ENCODE assay signal across 1 cellular context in the genomic region with DNA sequence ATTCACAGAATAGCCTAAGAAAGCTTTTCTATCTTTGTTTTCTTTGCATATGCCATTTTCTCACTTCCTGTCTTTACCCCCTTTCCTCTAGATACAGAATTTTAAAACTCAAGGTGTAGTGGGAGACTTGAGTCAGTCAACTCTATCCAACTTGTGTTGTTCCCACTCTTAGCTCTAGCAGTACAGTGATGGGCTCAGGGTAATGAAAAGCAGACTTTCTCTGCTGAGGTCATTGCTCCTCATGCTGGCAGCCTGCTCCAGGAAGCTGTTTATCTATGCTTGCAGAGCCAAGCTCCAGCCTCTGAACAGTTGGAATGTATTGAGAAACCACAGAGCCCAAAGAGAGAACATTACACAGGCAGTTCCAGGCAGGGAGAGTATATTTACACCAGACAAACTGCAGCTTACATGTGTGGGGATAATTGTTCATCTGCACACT.
TF ChIP-seq lines count a peak whose summit lies in the region.

No MANE protein-coding gene starts in this region.

TF ChIP-seq in K562, 482 proteins besides CTCF, POLR2A, EP300 and RAD21 (continued from another document and continues in another):
- TF ChIP-seq ZKSCAN8 (CRISPR knock-in tag; IDR thresholded peaks at IDR 0.05), result no peak
- TF ChIP-seq ATF7 (IDR thresholded peaks at IDR 0.05), result peak; percentile 90
- TF ChIP-seq, protein P1, sequence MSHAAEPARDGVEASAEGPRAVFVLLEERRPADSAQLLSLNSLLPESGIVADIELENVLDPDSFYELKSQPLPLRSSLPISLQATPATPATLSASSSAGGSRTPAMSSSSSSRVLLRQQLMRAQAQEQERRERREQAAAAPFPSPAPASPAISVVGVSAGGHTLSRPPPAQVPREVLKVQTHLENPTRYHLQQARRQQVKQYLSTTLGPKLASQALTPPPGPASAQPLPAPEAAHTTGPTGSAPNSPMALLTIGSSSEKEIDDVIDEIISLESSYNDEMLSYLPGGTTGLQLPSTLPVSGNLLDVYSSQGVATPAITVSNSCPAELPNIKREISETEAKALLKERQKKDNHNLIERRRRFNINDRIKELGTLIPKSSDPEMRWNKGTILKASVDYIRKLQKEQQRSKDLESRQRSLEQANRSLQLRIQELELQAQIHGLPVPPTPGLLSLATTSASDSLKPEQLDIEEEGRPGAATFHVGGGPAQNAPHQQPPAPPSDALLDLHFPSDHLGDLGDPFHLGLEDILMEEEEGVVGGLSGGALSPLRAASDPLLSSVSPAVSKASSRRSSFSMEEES (CRISPR knock-in tag; IDR thresholded peaks at IDR 0.05), result no peak
- no peak for TF ChIP-seq HDAC6 (IDR thresholded peaks at IDR 0.05; ENCODE audit: low read depth, low read length)
- no peak for TF ChIP-seq XRCC4 (IDR thresholded peaks at IDR 0.05; ENCODE audit: extremely low read depth, insufficient read depth, insufficient read length)
- TF ChIP-seq, protein P2, sequence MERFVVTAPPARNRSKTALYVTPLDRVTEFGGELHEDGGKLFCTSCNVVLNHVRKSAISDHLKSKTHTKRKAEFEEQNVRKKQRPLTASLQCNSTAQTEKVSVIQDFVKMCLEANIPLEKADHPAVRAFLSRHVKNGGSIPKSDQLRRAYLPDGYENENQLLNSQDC (CRISPR knock-in tag; IDR thresholded peaks at IDR 0.05), result no peak
- no peak for TF ChIP-seq CBX1 (IDR thresholded peaks at IDR 0.05; ENCODE audit: low read depth)
- no peak for TF ChIP-seq ZNF830 (CRISPR knock-in tag; IDR thresholded peaks at IDR 0.05)
- TF ChIP-seq RAD51 (IDR thresholded peaks at IDR 0.05; ENCODE audit: borderline replicate concordance, low read depth), result no peak
- TF ChIP-seq FUS (optimal IDR thresholded peaks at IDR 0.05; ENCODE audit: low read depth, low read length), result no peak
- TF ChIP-seq, protein P3, sequence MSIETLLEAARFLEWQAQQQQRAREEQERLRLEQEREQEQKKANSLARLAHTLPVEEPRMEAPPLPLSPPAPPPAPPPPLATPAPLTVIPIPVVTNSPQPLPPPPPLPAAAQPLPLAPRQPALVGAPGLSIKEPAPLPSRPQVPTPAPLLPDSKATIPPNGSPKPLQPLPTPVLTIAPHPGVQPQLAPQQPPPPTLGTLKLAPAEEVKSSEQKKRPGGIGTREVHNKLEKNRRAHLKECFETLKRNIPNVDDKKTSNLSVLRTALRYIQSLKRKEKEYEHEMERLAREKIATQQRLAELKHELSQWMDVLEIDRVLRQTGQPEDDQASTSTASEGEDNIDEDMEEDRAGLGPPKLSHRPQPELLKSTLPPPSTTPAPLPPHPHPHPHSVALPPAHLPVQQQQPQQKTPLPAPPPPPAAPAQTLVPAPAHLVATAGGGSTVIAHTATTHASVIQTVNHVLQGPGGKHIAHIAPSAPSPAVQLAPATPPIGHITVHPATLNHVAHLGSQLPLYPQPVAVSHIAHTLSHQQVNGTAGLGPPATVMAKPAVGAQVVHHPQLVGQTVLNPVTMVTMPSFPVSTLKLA (conservative IDR thresholded peaks at IDR 0.05), result peak in 1 of 2 experiments; percentile 60; a peak in 1 of 4 replicates
- peak; percentile 82 for TF ChIP-seq CBFA2T2 (conservative IDR thresholded peaks at IDR 0.05)
- TF ChIP-seq ZNF23 (CRISPR knock-in tag; IDR thresholded peaks at IDR 0.05), result no peak
- TF ChIP-seq BMI1 (IDR thresholded peaks at IDR 0.05; ENCODE audit: low read length), result no peak
- no peak for TF ChIP-seq FOXA1 (IDR thresholded peaks at IDR 0.05; ENCODE audit: borderline replicate concordance)
- TF ChIP-seq NFXL1 (CRISPR knock-in tag; IDR thresholded peaks at IDR 0.05), result no peak
- no peak for TF ChIP-seq HMG20A (CRISPR knock-in tag; conservative IDR thresholded peaks at IDR 0.05)
- 0 out of 2 replicates have a peak, but pooled peaks have one; percentile 45 for TF ChIP-seq ZNF175 (CRISPR knock-in tag; IDR thresholded peaks at IDR 0.05; ENCODE audit: low read depth)
- no peak for TF ChIP-seq KAT8 (IDR thresholded peaks at IDR 0.05; ENCODE audit: low read depth)
- no peak for TF ChIP-seq BRF1 (IDR thresholded peaks at IDR 0.05; ENCODE audit: borderline replicate concordance, extremely low read depth, insufficient read length)
- no peak for TF ChIP-seq HNRNPH1 (optimal IDR thresholded peaks at IDR 0.05; ENCODE audit: low read depth, low read length)
- TF ChIP-seq PCBP1 (IDR thresholded peaks at IDR 0.05; ENCODE audit: low read depth, low read length, poor library complexity, severe bottlenecking), result no peak
- no peak for TF ChIP-seq HNRNPLL (IDR thresholded peaks at IDR 0.05; ENCODE audit: low read depth, low read length, poor library complexity, severe bottlenecking)
- TF ChIP-seq MAZ (CRISPR knock-in tag; conservative IDR thresholded peaks at IDR 0.05 in 1 of 2, IDR thresholded peaks at IDR 0.05 in 1 of 2), result peak in 1 of 2 experiments; percentile 48; a peak in 1 of 4 replicates
- no peak for TF ChIP-seq ZNF224 (CRISPR knock-in tag; IDR thresholded peaks at IDR 0.05)
- TF ChIP-seq, protein P4, sequence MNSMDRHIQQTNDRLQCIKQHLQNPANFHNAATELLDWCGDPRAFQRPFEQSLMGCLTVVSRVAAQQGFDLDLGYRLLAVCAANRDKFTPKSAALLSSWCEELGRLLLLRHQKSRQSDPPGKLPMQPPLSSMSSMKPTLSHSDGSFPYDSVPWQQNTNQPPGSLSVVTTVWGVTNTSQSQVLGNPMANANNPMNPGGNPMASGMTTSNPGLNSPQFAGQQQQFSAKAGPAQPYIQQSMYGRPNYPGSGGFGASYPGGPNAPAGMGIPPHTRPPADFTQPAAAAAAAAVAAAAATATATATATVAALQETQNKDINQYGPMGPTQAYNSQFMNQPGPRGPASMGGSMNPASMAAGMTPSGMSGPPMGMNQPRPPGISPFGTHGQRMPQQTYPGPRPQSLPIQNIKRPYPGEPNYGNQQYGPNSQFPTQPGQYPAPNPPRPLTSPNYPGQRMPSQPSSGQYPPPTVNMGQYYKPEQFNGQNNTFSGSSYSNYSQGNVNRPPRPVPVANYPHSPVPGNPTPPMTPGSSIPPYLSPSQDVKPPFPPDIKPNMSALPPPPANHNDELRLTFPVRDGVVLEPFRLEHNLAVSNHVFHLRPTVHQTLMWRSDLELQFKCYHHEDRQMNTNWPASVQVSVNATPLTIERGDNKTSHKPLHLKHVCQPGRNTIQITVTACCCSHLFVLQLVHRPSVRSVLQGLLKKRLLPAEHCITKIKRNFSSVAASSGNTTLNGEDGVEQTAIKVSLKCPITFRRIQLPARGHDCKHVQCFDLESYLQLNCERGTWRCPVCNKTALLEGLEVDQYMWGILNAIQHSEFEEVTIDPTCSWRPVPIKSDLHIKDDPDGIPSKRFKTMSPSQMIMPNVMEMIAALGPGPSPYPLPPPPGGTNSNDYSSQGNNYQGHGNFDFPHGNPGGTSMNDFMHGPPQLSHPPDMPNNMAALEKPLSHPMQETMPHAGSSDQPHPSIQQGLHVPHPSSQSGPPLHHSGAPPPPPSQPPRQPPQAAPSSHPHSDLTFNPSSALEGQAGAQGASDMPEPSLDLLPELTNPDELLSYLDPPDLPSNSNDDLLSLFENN (IDR thresholded peaks at IDR 0.05; ENCODE audit: low read depth in 2 of 2, low read length in 2 of 2), result peak in 1 of 2 experiments; percentile 83; a peak in 2 of 4 replicates
- TF ChIP-seq, protein P5, sequence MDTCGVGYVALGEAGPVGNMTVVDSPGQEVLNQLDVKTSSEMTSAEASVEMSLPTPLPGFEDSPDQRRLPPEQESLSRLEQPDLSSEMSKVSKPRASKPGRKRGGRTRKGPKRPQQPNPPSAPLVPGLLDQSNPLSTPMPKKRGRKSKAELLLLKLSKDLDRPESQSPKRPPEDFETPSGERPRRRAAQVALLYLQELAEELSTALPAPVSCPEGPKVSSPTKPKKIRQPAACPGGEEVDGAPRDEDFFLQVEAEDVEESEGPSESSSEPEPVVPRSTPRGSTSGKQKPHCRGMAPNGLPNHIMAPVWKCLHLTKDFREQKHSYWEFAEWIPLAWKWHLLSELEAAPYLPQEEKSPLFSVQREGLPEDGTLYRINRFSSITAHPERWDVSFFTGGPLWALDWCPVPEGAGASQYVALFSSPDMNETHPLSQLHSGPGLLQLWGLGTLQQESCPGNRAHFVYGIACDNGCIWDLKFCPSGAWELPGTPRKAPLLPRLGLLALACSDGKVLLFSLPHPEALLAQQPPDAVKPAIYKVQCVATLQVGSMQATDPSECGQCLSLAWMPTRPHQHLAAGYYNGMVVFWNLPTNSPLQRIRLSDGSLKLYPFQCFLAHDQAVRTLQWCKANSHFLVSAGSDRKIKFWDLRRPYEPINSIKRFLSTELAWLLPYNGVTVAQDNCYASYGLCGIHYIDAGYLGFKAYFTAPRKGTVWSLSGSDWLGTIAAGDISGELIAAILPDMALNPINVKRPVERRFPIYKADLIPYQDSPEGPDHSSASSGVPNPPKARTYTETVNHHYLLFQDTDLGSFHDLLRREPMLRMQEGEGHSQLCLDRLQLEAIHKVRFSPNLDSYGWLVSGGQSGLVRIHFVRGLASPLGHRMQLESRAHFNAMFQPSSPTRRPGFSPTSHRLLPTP (IDR thresholded peaks at IDR 0.05; ENCODE audit: borderline replicate concordance, extremely low read depth, insufficient read length), result no peak
- no peak for TF ChIP-seq PCBP2 (IDR thresholded peaks at IDR 0.05; ENCODE audit: low read depth, low read length, poor library complexity, severe bottlenecking)
- TF ChIP-seq HNRNPL (IDR thresholded peaks at IDR 0.05; ENCODE audit: low read depth, low read length), result no peak
- TF ChIP-seq, protein P6, sequence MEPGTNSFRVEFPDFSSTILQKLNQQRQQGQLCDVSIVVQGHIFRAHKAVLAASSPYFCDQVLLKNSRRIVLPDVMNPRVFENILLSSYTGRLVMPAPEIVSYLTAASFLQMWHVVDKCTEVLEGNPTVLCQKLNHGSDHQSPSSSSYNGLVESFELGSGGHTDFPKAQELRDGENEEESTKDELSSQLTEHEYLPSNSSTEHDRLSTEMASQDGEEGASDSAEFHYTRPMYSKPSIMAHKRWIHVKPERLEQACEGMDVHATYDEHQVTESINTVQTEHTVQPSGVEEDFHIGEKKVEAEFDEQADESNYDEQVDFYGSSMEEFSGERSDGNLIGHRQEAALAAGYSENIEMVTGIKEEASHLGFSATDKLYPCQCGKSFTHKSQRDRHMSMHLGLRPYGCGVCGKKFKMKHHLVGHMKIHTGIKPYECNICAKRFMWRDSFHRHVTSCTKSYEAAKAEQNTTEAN (CRISPR knock-in tag; IDR thresholded peaks at IDR 0.05), result no peak
- TF ChIP-seq, protein P7, sequence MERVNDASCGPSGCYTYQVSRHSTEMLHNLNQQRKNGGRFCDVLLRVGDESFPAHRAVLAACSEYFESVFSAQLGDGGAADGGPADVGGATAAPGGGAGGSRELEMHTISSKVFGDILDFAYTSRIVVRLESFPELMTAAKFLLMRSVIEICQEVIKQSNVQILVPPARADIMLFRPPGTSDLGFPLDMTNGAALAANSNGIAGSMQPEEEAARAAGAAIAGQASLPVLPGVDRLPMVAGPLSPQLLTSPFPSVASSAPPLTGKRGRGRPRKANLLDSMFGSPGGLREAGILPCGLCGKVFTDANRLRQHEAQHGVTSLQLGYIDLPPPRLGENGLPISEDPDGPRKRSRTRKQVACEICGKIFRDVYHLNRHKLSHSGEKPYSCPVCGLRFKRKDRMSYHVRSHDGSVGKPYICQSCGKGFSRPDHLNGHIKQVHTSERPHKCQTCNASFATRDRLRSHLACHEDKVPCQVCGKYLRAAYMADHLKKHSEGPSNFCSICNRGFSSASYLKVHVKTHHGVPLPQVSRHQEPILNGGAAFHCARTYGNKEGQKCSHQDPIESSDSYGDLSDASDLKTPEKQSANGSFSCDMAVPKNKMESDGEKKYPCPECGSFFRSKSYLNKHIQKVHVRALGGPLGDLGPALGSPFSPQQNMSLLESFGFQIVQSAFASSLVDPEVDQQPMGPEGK (CRISPR knock-in tag; IDR thresholded peaks at IDR 0.05; ENCODE audit: borderline replicate concordance), result no peak
- TF ChIP-seq, protein P8, sequence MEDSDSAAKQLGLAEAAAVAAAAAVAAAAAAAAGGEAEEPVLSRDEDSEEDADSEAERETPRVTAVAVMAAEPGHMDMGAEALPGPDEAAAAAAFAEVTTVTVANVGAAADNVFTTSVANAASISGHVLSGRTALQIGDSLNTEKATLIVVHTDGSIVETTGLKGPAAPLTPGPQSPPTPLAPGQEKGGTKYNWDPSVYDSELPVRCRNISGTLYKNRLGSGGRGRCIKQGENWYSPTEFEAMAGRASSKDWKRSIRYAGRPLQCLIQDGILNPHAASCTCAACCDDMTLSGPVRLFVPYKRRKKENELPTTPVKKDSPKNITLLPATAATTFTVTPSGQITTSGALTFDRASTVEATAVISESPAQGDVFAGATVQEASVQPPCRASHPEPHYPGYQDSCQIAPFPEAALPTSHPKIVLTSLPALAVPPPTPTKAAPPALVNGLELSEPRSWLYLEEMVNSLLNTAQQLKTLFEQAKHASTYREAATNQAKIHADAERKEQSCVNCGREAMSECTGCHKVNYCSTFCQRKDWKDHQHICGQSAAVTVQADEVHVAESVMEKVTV (CRISPR knock-in tag; IDR thresholded peaks at IDR 0.05), result no peak
- TF ChIP-seq ZNF174 (CRISPR knock-in tag; IDR thresholded peaks at IDR 0.05), result no peak
- TF ChIP-seq, protein P9, sequence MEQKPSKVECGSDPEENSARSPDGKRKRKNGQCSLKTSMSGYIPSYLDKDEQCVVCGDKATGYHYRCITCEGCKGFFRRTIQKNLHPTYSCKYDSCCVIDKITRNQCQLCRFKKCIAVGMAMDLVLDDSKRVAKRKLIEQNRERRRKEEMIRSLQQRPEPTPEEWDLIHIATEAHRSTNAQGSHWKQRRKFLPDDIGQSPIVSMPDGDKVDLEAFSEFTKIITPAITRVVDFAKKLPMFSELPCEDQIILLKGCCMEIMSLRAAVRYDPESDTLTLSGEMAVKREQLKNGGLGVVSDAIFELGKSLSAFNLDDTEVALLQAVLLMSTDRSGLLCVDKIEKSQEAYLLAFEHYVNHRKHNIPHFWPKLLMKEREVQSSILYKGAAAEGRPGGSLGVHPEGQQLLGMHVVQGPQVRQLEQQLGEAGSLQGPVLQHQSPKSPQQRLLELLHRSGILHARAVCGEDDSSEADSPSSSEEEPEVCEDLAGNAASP (IDR thresholded peaks at IDR 0.05), result no peak
- TF ChIP-seq PPARD (CRISPR knock-in tag; IDR thresholded peaks at IDR 0.05), result no peak
- TF ChIP-seq SMARCE1 (IDR thresholded peaks at IDR 0.05), result peak; percentile 81
- TF ChIP-seq, protein P10, sequence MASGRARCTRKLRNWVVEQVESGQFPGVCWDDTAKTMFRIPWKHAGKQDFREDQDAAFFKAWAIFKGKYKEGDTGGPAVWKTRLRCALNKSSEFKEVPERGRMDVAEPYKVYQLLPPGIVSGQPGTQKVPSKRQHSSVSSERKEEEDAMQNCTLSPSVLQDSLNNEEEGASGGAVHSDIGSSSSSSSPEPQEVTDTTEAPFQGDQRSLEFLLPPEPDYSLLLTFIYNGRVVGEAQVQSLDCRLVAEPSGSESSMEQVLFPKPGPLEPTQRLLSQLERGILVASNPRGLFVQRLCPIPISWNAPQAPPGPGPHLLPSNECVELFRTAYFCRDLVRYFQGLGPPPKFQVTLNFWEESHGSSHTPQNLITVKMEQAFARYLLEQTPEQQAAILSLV (tag; IDR thresholded peaks at IDR 0.05), result no peak
- TF ChIP-seq, protein P11, sequence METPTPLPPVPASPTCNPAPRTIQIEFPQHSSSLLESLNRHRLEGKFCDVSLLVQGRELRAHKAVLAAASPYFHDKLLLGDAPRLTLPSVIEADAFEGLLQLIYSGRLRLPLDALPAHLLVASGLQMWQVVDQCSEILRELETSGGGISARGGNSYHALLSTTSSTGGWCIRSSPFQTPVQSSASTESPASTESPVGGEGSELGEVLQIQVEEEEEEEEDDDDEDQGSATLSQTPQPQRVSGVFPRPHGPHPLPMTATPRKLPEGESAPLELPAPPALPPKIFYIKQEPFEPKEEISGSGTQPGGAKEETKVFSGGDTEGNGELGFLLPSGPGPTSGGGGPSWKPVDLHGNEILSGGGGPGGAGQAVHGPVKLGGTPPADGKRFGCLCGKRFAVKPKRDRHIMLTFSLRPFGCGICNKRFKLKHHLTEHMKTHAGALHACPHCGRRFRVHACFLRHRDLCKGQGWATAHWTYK (CRISPR knock-in tag; IDR thresholded peaks at IDR 0.05), result 0 out of 2 replicates have a peak, but pooled peaks have one; percentile 56
- TF ChIP-seq TBL1XR1 (IDR thresholded peaks at IDR 0.05; ENCODE audit: low read length in 2 of 2), result peak; percentile 78 to 79; a peak in 2 of 4 replicates
